Comparison of ENCODE assay signal across 1 cellular context in the genomic region with DNA sequence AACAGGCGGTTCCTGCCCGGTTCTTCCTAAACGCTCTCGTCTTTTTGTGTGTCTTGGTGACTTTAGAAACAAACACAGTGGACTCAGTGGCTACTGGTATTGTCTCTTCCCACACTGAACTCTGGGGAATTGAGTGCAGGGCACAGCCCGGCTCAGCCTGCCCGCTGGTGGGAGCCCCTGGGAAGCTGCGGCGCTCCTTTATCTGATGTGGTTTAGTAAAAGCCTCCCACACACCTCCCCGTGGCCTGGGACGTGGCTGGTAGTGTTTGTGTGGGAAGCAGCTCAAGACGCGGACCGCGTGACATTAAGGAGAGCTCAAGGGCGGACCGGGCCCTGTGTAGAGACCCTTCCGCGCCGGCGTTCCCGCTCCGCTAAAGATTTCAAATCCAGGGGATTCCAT.
TF ChIP-seq lines count a peak whose summit lies in the region.

No MANE protein-coding gene starts in this region.

TF ChIP-seq in K562, 482 proteins besides CTCF, POLR2A, EP300 and RAD21 (continues in another document):
- no peak for TF ChIP-seq RHOXF2B (CRISPR knock-in tag; conservative IDR thresholded peaks at IDR 0.05)
- peak; percentile 59; the same call in 1 of the 2 replicates for TF ChIP-seq SMARCE1 (IDR thresholded peaks at IDR 0.05)
- no peak for TF ChIP-seq TFAM (CRISPR knock-in tag; conservative IDR thresholded peaks at IDR 0.05)
- TF ChIP-seq, protein P1, sequence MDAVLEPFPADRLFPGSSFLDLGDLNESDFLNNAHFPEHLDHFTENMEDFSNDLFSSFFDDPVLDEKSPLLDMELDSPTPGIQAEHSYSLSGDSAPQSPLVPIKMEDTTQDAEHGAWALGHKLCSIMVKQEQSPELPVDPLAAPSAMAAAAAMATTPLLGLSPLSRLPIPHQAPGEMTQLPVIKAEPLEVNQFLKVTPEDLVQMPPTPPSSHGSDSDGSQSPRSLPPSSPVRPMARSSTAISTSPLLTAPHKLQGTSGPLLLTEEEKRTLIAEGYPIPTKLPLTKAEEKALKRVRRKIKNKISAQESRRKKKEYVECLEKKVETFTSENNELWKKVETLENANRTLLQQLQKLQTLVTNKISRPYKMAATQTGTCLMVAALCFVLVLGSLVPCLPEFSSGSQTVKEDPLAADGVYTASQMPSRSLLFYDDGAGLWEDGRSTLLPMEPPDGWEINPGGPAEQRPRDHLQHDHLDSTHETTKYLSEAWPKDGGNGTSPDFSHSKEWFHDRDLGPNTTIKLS (IDR thresholded peaks at IDR 0.05; ENCODE audit: borderline replicate concordance, low read depth): no peak
- TF ChIP-seq ESRRA (IDR thresholded peaks at IDR 0.05; ENCODE audit: borderline replicate concordance, low read depth): peak; percentile 86; the same call in 1 of the 2 replicates
- TF ChIP-seq KLF16 (IDR thresholded peaks at IDR 0.05): peak; percentile 45; the same call in 1 of the 2 replicates
- TF ChIP-seq PRMT5 (CRISPR knock-in tag; IDR thresholded peaks at IDR 0.05): no peak
- no peak for TF ChIP-seq CBX1 (IDR thresholded peaks at IDR 0.05; ENCODE audit: low read depth)
- TF ChIP-seq, protein P2, sequence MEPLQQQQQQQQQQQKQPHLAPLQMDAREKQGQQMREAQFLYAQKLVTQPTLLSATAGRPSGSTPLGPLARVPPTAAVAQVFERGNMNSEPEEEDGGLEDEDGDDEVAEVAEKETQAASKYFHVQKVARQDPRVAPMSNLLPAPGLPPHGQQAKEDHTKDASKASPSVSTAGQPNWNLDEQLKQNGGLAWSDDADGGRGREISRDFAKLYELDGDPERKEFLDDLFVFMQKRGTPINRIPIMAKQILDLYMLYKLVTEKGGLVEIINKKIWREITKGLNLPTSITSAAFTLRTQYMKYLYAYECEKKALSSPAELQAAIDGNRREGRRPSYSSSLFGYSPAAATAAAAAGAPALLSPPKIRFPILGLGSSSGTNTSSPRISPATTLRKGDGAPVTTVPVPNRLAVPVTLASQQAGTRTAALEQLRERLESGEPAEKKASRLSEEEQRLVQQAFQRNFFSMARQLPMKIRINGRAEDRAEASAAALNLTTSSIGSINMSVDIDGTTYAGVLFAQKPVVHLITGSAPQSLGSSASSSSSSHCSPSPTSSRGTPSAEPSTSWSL (CRISPR knock-in tag; IDR thresholded peaks at IDR 0.05; ENCODE audit: borderline replicate concordance): no peak
- TF ChIP-seq FOXA3 (CRISPR knock-in tag; conservative IDR thresholded peaks at IDR 0.05 in 1 of 2, IDR thresholded peaks at IDR 0.05 in 1 of 2): no peak
- no peak for TF ChIP-seq ZKSCAN1 (IDR thresholded peaks at IDR 0.05; ENCODE audit: low read depth, low read length)
- TF ChIP-seq, protein P3, sequence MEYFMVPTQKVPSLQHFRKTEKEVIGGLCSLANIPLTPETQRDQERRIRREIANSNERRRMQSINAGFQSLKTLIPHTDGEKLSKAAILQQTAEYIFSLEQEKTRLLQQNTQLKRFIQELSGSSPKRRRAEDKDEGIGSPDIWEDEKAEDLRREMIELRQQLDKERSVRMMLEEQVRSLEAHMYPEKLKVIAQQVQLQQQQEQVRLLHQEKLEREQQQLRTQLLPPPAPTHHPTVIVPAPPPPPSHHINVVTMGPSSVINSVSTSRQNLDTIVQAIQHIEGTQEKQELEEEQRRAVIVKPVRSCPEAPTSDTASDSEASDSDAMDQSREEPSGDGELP (CRISPR knock-in tag; IDR thresholded peaks at IDR 0.05; ENCODE audit: borderline replicate concordance): peak; percentile 26; the same call in 1 of the 2 replicates
- TF ChIP-seq PHB2 (IDR thresholded peaks at IDR 0.05; ENCODE audit: low read depth): no peak
- no peak for TF ChIP-seq SMARCA4 (IDR thresholded peaks at IDR 0.05)
- TF ChIP-seq IRF2 (CRISPR knock-in tag; IDR thresholded peaks at IDR 0.05): no peak
- no peak for TF ChIP-seq ZBED1 (IDR thresholded peaks at IDR 0.05)
- TF ChIP-seq SMAD2 (IDR thresholded peaks at IDR 0.05; ENCODE audit: low read depth, low read length): no peak
- no peak for TF ChIP-seq LEF1 (IDR thresholded peaks at IDR 0.05)
- peak; percentile 20; the same call in 1 of the 2 replicates for TF ChIP-seq VEZF1 (CRISPR knock-in tag; IDR thresholded peaks at IDR 0.05)
- TF ChIP-seq E4F1 (CRISPR knock-in tag; IDR thresholded peaks at IDR 0.05; ENCODE audit: borderline replicate concordance): no peak
- no peak for TF ChIP-seq HOXB6 (CRISPR knock-in tag; IDR thresholded peaks at IDR 0.05; ENCODE audit: borderline replicate concordance)
- peak; percentile 24; the same call in 1 of the 2 replicates for TF ChIP-seq RNF2 (IDR thresholded peaks at IDR 0.05)
- TF ChIP-seq CTCFL (IDR thresholded peaks at IDR 0.05; ENCODE audit: borderline replicate concordance, insufficient read depth, low read depth, low read length, poor library complexity, severe bottlenecking): no peak
- TF ChIP-seq, protein P4, sequence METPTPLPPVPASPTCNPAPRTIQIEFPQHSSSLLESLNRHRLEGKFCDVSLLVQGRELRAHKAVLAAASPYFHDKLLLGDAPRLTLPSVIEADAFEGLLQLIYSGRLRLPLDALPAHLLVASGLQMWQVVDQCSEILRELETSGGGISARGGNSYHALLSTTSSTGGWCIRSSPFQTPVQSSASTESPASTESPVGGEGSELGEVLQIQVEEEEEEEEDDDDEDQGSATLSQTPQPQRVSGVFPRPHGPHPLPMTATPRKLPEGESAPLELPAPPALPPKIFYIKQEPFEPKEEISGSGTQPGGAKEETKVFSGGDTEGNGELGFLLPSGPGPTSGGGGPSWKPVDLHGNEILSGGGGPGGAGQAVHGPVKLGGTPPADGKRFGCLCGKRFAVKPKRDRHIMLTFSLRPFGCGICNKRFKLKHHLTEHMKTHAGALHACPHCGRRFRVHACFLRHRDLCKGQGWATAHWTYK (CRISPR knock-in tag; IDR thresholded peaks at IDR 0.05): peak; percentile 100
- TF ChIP-seq ZNF75A (CRISPR knock-in tag; IDR thresholded peaks at IDR 0.05): no peak
- no peak for TF ChIP-seq BRD9 (IDR thresholded peaks at IDR 0.05; ENCODE audit: low read depth, partially characterized antibody)
- no peak for TF ChIP-seq ZNF175 (CRISPR knock-in tag; IDR thresholded peaks at IDR 0.05; ENCODE audit: low read depth)
- no peak for TF ChIP-seq TSC22D4 (tag; IDR thresholded peaks at IDR 0.05)
- no peak for TF ChIP-seq ZNF551 (CRISPR knock-in tag; IDR thresholded peaks at IDR 0.05)
- TF ChIP-seq TEAD2 (tag; IDR thresholded peaks at IDR 0.05): no peak
- TF ChIP-seq NFXL1 (CRISPR knock-in tag; IDR thresholded peaks at IDR 0.05): no peak
- no peak for TF ChIP-seq ZNF121 (CRISPR knock-in tag; conservative IDR thresholded peaks at IDR 0.05)
- no peak for TF ChIP-seq PYGO2 (tag; IDR thresholded peaks at IDR 0.05)
- TF ChIP-seq FOXP4 (CRISPR knock-in tag; IDR thresholded peaks at IDR 0.05; ENCODE audit: borderline replicate concordance): no peak
- TF ChIP-seq SMARCA5 (IDR thresholded peaks at IDR 0.05): no peak
- no peak for TF ChIP-seq TBP (optimal IDR thresholded peaks at IDR 0.05; ENCODE audit: low read depth, low read length)
- no peak for TF ChIP-seq MTF1 (CRISPR knock-in tag; IDR thresholded peaks at IDR 0.05; ENCODE audit: borderline replicate concordance)
- TF ChIP-seq GABPA (tag; conservative IDR thresholded peaks at IDR 0.05; ENCODE audit: low read depth): no peak
- no peak for TF ChIP-seq CBX2 (IDR thresholded peaks at IDR 0.05; ENCODE audit: insufficient read depth, low read length, poor library complexity, severe bottlenecking)
- TF ChIP-seq CCNT2 (IDR thresholded peaks at IDR 0.05; ENCODE audit: borderline replicate concordance, extremely low read depth, insufficient read length, low read depth, low read length): peak; percentile 38
- no peak for TF ChIP-seq TCF15 (CRISPR knock-in tag; IDR thresholded peaks at IDR 0.05)
- TF ChIP-seq ZNF354B (CRISPR knock-in tag; IDR thresholded peaks at IDR 0.05): no peak
- TF ChIP-seq MEIS2 (IDR thresholded peaks at IDR 0.05; ENCODE audit: partially characterized antibody): no peak
- TF ChIP-seq ZNF592 (IDR thresholded peaks at IDR 0.05): no peak
- peak; percentile 9; the same call in 1 of the 2 replicates for TF ChIP-seq MYC (IDR thresholded peaks at IDR 0.05; ENCODE audit: low read depth, low read length)
- TF ChIP-seq MYC (CRISPR knock-in tag; IDR thresholded peaks at IDR 0.05; ENCODE audit: borderline replicate concordance, low read depth): no peak
- TF ChIP-seq CBFA2T2 (conservative IDR thresholded peaks at IDR 0.05): no peak
- TF ChIP-seq MCM2 (IDR thresholded peaks at IDR 0.05; ENCODE audit: low read depth): no peak
- no peak for TF ChIP-seq ZSCAN32 (CRISPR knock-in tag; IDR thresholded peaks at IDR 0.05)
